ENCODE assay signal across 10 cellular contexts in genomic region chr1:181043025-181043880, GRCh38. TPM values are rescaled to one million over a fixed set of nuclear protein-coding genes. Genes with fewer than 3 reads are reported as not detected.
A peak's percentile ranks its signal among the peaks of the same experiment; 100 is the strongest.
DNase-seq lines count a peak whose midpoint lies in the region; ATAC-seq and TF ChIP-seq lines count a peak whose summit lies in the region.
"Had no signal": no experiment of that assay in that cellular context is flagged by ENCODE, and none has a peak within 500 bp of the region (broad histone marks: within the 10 kb centered on the region; RNA-seq: fewer than 3 reads in every experiment).

No MANE protein-coding gene starts in this region.

- H3K4me3 ChIP-seq in breast epithelium: no peak overlapping the region
- H3K4me3 ChIP-seq: adrenal gland had no signal

- TF ChIP-seq CTCF in breast epithelium (IDR thresholded peaks at IDR 0.05): no peak

- no peaks in the 10 kb centered on the region for H3K27me3 ChIP-seq in breast epithelium
- H3K27me3 ChIP-seq: adrenal gland had no signal

- POLR2A ChIA-PET in activated CD4-positive, alpha-beta T cell treated with anti-CD3 and anti-CD28 coated beads for 36 hours (lab: Charles Lee): interaction anchor here (0.6 kb wide), 1 partner anchor 18 kb away, joined by 3 read pairs; no protein-coding TSS in a partner anchor

- peaks cover 51% of the 10 kb centered on the region for H3K4me1 Mint-ChIP-seq in activated CD4-positive, alpha-beta T cell treated with anti-CD3 and anti-CD28 coated beads for 36 hours
- peaks cover 63% of the 10 kb centered on the region for H3K4me1 Mint-ChIP-seq in stimulated activated effector memory CD8-positive, alpha-beta T cell treated with anti-CD3 and anti-CD28 coated beads, Interleukin-12 subunit alpha, Interleukin-12 subunit beta, amount 100 ng/mL, for 72 hours

- peak overlapping the region; percentile 83 for H3K27ac Mint-ChIP-seq in activated CD4-positive, alpha-beta T cell treated with anti-CD3 and anti-CD28 coated beads for 36 hours
- H3K27ac Mint-ChIP-seq in stimulated activated effector memory CD8-positive, alpha-beta T cell treated with anti-CD3 and anti-CD28 coated beads, Interleukin-12 subunit alpha, Interleukin-12 subunit beta, amount 100 ng/mL, for 72 hours: peak overlapping the region; percentile 98

- CTCF ChIA-PET in activated CD4-positive, alpha-beta T cell treated with anti-CD3 and anti-CD28 coated beads for 36 hours (lab: Charles Lee): interaction anchor here (0.7 to 12.7 kb wide), 5 partner anchors 10 to 121 kb away, joined by 3 to 155 read pairs (median 5); no protein-coding TSS in a partner anchor

- peaks cover 0 to 4% of the 10 kb centered on the region in 2 donors for H3K4me1 ChIP-seq in breast epithelium

- H3K27me3 Mint-ChIP-seq in activated CD4-positive, alpha-beta T cell treated with anti-CD3 and anti-CD28 coated beads for 36 hours: no peaks in the 10 kb centered on the region
- H3K27me3 Mint-ChIP-seq: CD4-positive, alpha-beta T cell had no signal

- H3K9me3 ChIP-seq in breast epithelium: no peaks in the 10 kb centered on the region
- H3K9me3 ChIP-seq: adrenal gland had no signal

- no peaks in the 10 kb centered on the region for H3K9me3 Mint-ChIP-seq in activated CD4-positive, alpha-beta T cell treated with anti-CD3 and anti-CD28 coated beads for 36 hours (ENCODE audit: low read depth)
- no peaks in the 10 kb centered on the region for H3K9me3 Mint-ChIP-seq in stimulated activated effector memory CD8-positive, alpha-beta T cell treated with anti-CD3 and anti-CD28 coated beads, Interleukin-12 subunit alpha, Interleukin-12 subunit beta, amount 100 ng/mL, for 72 hours
- H3K9me3 Mint-ChIP-seq: CD4-positive, alpha-beta T cell had no signal

- no peak overlapping the region for H3K4me3 Mint-ChIP-seq in activated CD4-positive, alpha-beta T cell treated with anti-CD3 and anti-CD28 coated beads for 36 hours
- peak overlapping the region; percentile 36 for H3K4me3 Mint-ChIP-seq in stimulated activated effector memory CD8-positive, alpha-beta T cell treated with anti-CD3 and anti-CD28 coated beads, Interleukin-12 subunit alpha, Interleukin-12 subunit beta, amount 100 ng/mL, for 72 hours
- H3K4me3 Mint-ChIP-seq: CD4-positive, alpha-beta T cell had no signal

- peak; percentile 17 for DNase-seq in activated CD4-positive, alpha-beta T cell treated with anti-CD3 and anti-CD28 coated beads for 36 hours
- DNase-seq in activated CD4-positive, alpha-beta T cell treated with anti-CD3 and anti-CD28 coated beads for 1 hour: no peak
- DNase-seq in NCI-H2171 treated with DMSO at 0.1 percent for 48 hours (lab: John Stamatoyannopoulos, UW) (peak; percentile 21), breast epithelium (ENCODE audit: low spot score in 2 of 2) (no peak), inferior parietal cortex (ENCODE audit: extremely low spot score) (no peak), nucleus accumbens (lab: John Stamatoyannopoulos, UW) (no peak), glomerular visceral epithelial cell (ENCODE audit: extremely low spot score) (no peak)
- DNase-seq in stimulated activated effector memory CD8-positive, alpha-beta T cell treated with anti-CD3 and anti-CD28 coated beads, Interleukin-12 subunit alpha, Interleukin-12 subunit beta, amount 100 ng/mL, for 72 hours (ENCODE audit: low spot score in 2 of 2): no peak
- DNase-seq: CD4-positive, alpha-beta T cell had no signal

- peaks cover 36% of the 10 kb centered on the region for H3K36me3 Mint-ChIP-seq in activated CD4-positive, alpha-beta T cell treated with anti-CD3 and anti-CD28 coated beads for 36 hours (ENCODE audit: low read depth)
- H3K36me3 Mint-ChIP-seq in stimulated activated effector memory CD8-positive, alpha-beta T cell treated with anti-CD3 and anti-CD28 coated beads, Interleukin-12 subunit alpha, Interleukin-12 subunit beta, amount 100 ng/mL, for 72 hours: peaks cover 63% of the 10 kb centered on the region

- no peak for ATAC-seq in activated CD4-positive, alpha-beta T cell treated with anti-CD3 and anti-CD28 coated beads for 36 hours
- no peak for ATAC-seq in stimulated activated effector memory CD8-positive, alpha-beta T cell treated with anti-CD3 and anti-CD28 coated beads, Interleukin-12 subunit alpha, Interleukin-12 subunit beta, amount 100 ng/mL, for 72 hours

- intact Hi-C loops in activated CD4-positive, alpha-beta T cell treated with anti-CD3 and anti-CD28 coated beads for 36 hours (cut with DNase I, micrococcal nuclease): no loop called here
- intact Hi-C loops in breast epithelium (cut with DNase I; ENCODE audit: low total_unique reads): no loop called here

- no peak for TF ChIP-seq POLR2A in breast epithelium (IDR thresholded peaks at IDR 0.05)

- no peaks in the 10 kb centered on the region for H3K36me3 ChIP-seq in breast epithelium
- H3K36me3 ChIP-seq: adrenal gland had no signal

- peak overlapping the region; percentile 14 to 40 for H3K27ac ChIP-seq in breast epithelium
- H3K27ac ChIP-seq: adrenal gland had no signal

RNA-seq across cellular contexts. Expression of gene MR1, which starts 9.5 kb away (rescaled TPM):
- 10 to 100 TPM; 21.5 to 25.3 TPM for total RNA-seq in activated CD4-positive, alpha-beta T cell treated with anti-CD3 and anti-CD28 coated beads for 36 hours
- 10 to 100 TPM; 12.8 to 23.4 (median 15.2) TPM for total RNA-seq in breast epithelium

RNA-seq across cellular contexts. Expression of gene STX6, which starts 20.6 kb away (rescaled TPM):
- total RNA-seq in activated CD4-positive, alpha-beta T cell treated with anti-CD3 and anti-CD28 coated beads for 36 hours: 10 to 100 TPM; 18.1 to 20.4 TPM
- 10 to 100 TPM; 20.2 to 33.7 (median 25.6) TPM for total RNA-seq in breast epithelium

RNA-seq across cellular contexts. Expression of gene IER5, which starts 45.2 kb away (rescaled TPM):
- total RNA-seq in activated CD4-positive, alpha-beta T cell treated with anti-CD3 and anti-CD28 coated beads for 36 hours: 10 to 100 TPM; 16.3 to 24.3 TPM
- total RNA-seq in breast epithelium: 10 to 100 TPM in 2 of 3 donors, 1 to 10 TPM in 1; 6.9 to 19.7 (median 18.1) TPM

Comparison
In these comparisons a context has a peak if more than half of its experiments do, and no peak if none do; other contexts are left out.
1. DNase-seq: peak in activated CD4-positive, alpha-beta T cell treated with anti-CD3 and anti-CD28 coated beads for 36 hours (single experiment) and NCI-H2171 treated with DMSO at 0.1 percent for 48 hours (single experiment); none in activated CD4-positive, alpha-beta T cell treated with anti-CD3 and anti-CD28 coated beads for 1 hour (single experiment), breast epithelium (0 of 2), stimulated activated effector memory CD8-positive, alpha-beta T cell treated with anti-CD3 and anti-CD28 coated beads, Interleukin-12 subunit alpha, Interleukin-12 subunit beta, amount 100 ng/mL, for 72 hours (0 of 2), inferior parietal cortex (single experiment), nucleus accumbens (0 of 56) and glomerular visceral epithelial cell (single experiment).